22 cellular contexts compared by ENCODE assay signal in genomic region chr17:60618854-60619253, GRCh38.
"Had no signal": no experiment of that assay in that cellular context is flagged by ENCODE, and none has a peak within 500 bp of the region (broad histone marks: within the 10 kb centered on the region; RNA-seq: fewer than 3 reads in every experiment).

No MANE protein-coding gene starts in this region.

- DNase-seq: activated CD4-positive, alpha-beta T cell treated with anti-CD3 and anti-CD28 coated beads, Interleukin-2, amount 10 ng/mL, durations not matched to agents 7 days and 5 days; activated CD8-positive, alpha-beta memory T cell treated with anti-CD3 and anti-CD28 coated beads, Interleukin-2, amount 10 ng/mL, durations not matched to agents 7 days and 5 days; activated CD8-positive, alpha-beta T cell treated with anti-CD3 and anti-CD28 coated beads for 36 hours; activated gamma-delta T cell treated with Interleukin-2 at 50 U/mL for 16 hours; activated T-cell treated with anti-CD3 and anti-CD28 coated beads for 4 hours; central memory CD4-positive, alpha-beta T cell; colonic mucosa; erythroblast; foreskin fibroblast; heart right ventricle; kidney; lower lobe of right lung; naive thymus-derived CD4-positive, alpha-beta T cell; psoas muscle; spleen; stimulated activated CD4-positive, alpha-beta T cell treated with anti-CD3 and anti-CD28 coated beads, Interleukin-4, amount 100 ng/mL, for 1 hour; stimulated activated naive CD4-positive, alpha-beta T cell treated with Interleukin-2 at 50 U/mL for 16 hours; SW 1271; T-helper 17 cell; upper lobe of right lung had no signal

- ATAC-seq: activated CD8-positive, alpha-beta memory T cell treated with anti-CD3 and anti-CD28 coated beads, Interleukin-2, amount 10 ng/mL, durations not matched to agents 7 days and 5 days; activated CD8-positive, alpha-beta T cell treated with anti-CD3 and anti-CD28 coated beads for 36 hours; activated naive CD4-positive, alpha-beta T cell treated with anti-CD3 and anti-CD28 coated beads, Interleukin-2, amount 50 U/mL, for 72 hours; heart right ventricle; lower lobe of right lung; naive thymus-derived CD4-positive, alpha-beta T cell; psoas muscle; T-helper 17 cell; upper lobe of right lung had no signal

- H3K36me3 Mint-ChIP-seq: activated naive CD4-positive, alpha-beta T cell treated with anti-CD3 and anti-CD28 coated beads, Interleukin-2, amount 50 U/mL, for 72 hours had no signal

- H3K4me3 Mint-ChIP-seq: activated CD4-positive, alpha-beta T cell treated with anti-CD3 and anti-CD28 coated beads, Interleukin-2, amount 10 ng/mL, durations not matched to agents 7 days and 5 days; activated CD8-positive, alpha-beta memory T cell treated with anti-CD3 and anti-CD28 coated beads, Interleukin-2, amount 10 ng/mL, durations not matched to agents 7 days and 5 days; activated CD8-positive, alpha-beta T cell treated with anti-CD3 and anti-CD28 coated beads for 36 hours; naive thymus-derived CD4-positive, alpha-beta T cell; neural progenitor cell; T-helper 17 cell had no signal

- H3K27me3 Mint-ChIP-seq: activated CD4-positive, alpha-beta T cell treated with anti-CD3 and anti-CD28 coated beads, Interleukin-2, amount 10 ng/mL, durations not matched to agents 7 days and 5 days; activated CD8-positive, alpha-beta memory T cell treated with anti-CD3 and anti-CD28 coated beads, Interleukin-2, amount 10 ng/mL, durations not matched to agents 7 days and 5 days; activated CD8-positive, alpha-beta T cell treated with anti-CD3 and anti-CD28 coated beads for 36 hours; naive thymus-derived CD4-positive, alpha-beta T cell; T-helper 17 cell had no signal

- H3K27ac Mint-ChIP-seq: activated CD4-positive, alpha-beta T cell treated with anti-CD3 and anti-CD28 coated beads, Interleukin-2, amount 10 ng/mL, durations not matched to agents 7 days and 5 days; activated CD8-positive, alpha-beta memory T cell treated with anti-CD3 and anti-CD28 coated beads, Interleukin-2, amount 10 ng/mL, durations not matched to agents 7 days and 5 days; activated CD8-positive, alpha-beta T cell treated with anti-CD3 and anti-CD28 coated beads for 36 hours; activated naive CD4-positive, alpha-beta T cell treated with anti-CD3 and anti-CD28 coated beads, Interleukin-2, amount 50 U/mL, for 72 hours; neural progenitor cell; T-helper 17 cell had no signal

- H3K9me3 Mint-ChIP-seq: activated CD4-positive, alpha-beta T cell treated with anti-CD3 and anti-CD28 coated beads, Interleukin-2, amount 10 ng/mL, durations not matched to agents 7 days and 5 days; activated CD8-positive, alpha-beta T cell treated with anti-CD3 and anti-CD28 coated beads for 36 hours; activated naive CD4-positive, alpha-beta T cell treated with anti-CD3 and anti-CD28 coated beads, Interleukin-2, amount 50 U/mL, for 72 hours had no signal
